Comparison of ENCODE assay signal across 8 cellular contexts in the genomic region with DNA sequence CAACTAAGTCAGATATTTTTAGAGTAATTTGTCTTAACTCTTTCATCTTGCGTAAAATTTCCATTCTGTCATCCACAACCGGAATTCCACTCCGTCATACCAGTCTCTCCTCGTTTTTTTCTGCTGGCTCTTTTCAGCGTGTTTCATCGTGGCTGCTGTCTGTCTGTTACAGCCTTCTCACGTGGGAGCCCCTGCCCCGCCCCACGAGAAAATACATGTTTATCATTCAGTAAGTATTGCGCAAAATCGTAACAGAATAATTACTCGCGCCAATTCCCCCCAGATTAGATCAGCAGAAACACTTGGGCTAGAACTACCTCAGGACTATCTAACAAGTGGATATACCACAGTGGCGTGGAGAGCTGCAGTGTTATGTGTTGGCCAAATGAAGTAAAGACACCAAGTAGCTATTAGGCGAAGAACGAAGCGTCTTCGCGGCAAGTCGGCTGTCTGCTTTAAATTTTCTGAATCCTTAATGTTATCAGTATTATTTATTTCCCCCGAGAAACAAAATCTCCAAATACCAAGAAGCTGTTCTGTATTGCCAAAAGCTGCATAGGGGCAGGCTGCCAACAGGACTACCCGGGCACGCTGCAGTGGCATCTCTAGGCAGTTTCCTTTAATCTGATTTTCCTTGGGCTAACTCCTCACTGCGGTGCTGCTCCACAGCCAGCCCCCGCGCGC. TPM values are rescaled to one million over a fixed set of nuclear protein-coding genes. Genes with fewer than 3 reads are reported as not detected.
DNase-seq lines count a peak whose midpoint lies in the region; ATAC-seq and TF ChIP-seq lines count a peak whose summit lies in the region.

No MANE protein-coding gene starts in this region.

- H3K9ac ChIP-seq in colonic mucosa (ENCODE audit: low read depth in 2 of 2, low read length in 2 of 2), result peak overlapping the region in 1 of 2 donors; percentile 86

- no peak for ATAC-seq in CD4-positive, CD25-positive, alpha-beta regulatory T cell (ENCODE audit: low read depth in 2 of 2)
- ATAC-seq in GM21367 (IDR thresholded peaks at IDR 0.05; ENCODE audit: unreplicated experiment), result peak; percentile 0
- ATAC-seq in WTC11, result no peak
- no peak for ATAC-seq in GM19324 (IDR thresholded peaks at IDR 0.05; ENCODE audit: low FRiP score, unreplicated experiment)

- TF ChIP-seq CTCF in WTC11 (IDR thresholded peaks at IDR 0.05) (no peak), colonic mucosa (IDR thresholded peaks at IDR 0.05) (no peak), lower leg skin (IDR thresholded peaks at IDR 0.05) (no peak)

- no peak for TF ChIP-seq POLR2A in lower leg skin (IDR thresholded peaks at IDR 0.05)

- H3K27ac ChIP-seq in CD4-positive, CD25-positive, alpha-beta regulatory T cell (ENCODE audit: insufficient read depth, low read length, poor library complexity, severe bottlenecking), result peak overlapping the region; percentile 29
- peak overlapping the region; percentile 93 for H3K27ac ChIP-seq in colonic mucosa

- no peaks in the 10 kb centered on the region for H3K36me3 ChIP-seq in CD4-positive, CD25-positive, alpha-beta regulatory T cell (ENCODE audit: control insufficient read depth, insufficient read depth, low read length)
- no peaks in the 10 kb centered on the region for H3K36me3 ChIP-seq in colonic mucosa

- 1 to 2% methylated on average over 27 of the region's 27 CpGs for WGBS in lower leg skin, 2 donors

- intact Hi-C loops in colonic mucosa (cut with DNase I), result loop anchor here (5.0 kb wide), 1 partner anchor 61 kb away; a partner anchor contains a TSS
- intact Hi-C loops in lower leg skin (cut with DNase I; ENCODE audit: low total_unique reads), result loop anchor here (5.0 kb wide), 1 partner anchor 61 kb away; a partner anchor contains a TSS

- H3K4me1 ChIP-seq in CD4-positive, CD25-positive, alpha-beta regulatory T cell (ENCODE audit: control insufficient read depth, insufficient read depth, low read length, poor library complexity, severe bottlenecking), result peaks cover 21% of the 10 kb centered on the region
- peaks cover 3% of the 10 kb centered on the region for H3K4me1 ChIP-seq in colonic mucosa

- no peaks in the 10 kb centered on the region for H3K9me3 ChIP-seq in CD4-positive, CD25-positive, alpha-beta regulatory T cell (ENCODE audit: control insufficient read depth in 2 of 2, low read length in 2 of 2)
- no peaks in the 10 kb centered on the region for H3K9me3 ChIP-seq in colonic mucosa

- peaks cover 5% of the 10 kb centered on the region for H3K27me3 Mint-ChIP-seq in CD4-positive, CD25-positive, alpha-beta regulatory T cell
- H3K27me3 Mint-ChIP-seq in WTC11 (ENCODE audit: low read depth), result no peaks in the 10 kb centered on the region

- no peaks in the 10 kb centered on the region for H3K9me3 Mint-ChIP-seq in CD4-positive, CD25-positive, alpha-beta regulatory T cell
- no peaks in the 10 kb centered on the region for H3K9me3 Mint-ChIP-seq in WTC11

- peak in 2 of 3 donors; percentile 51 to 52 for DNase-seq in CD4-positive, CD25-positive, alpha-beta regulatory T cell
- DNase-seq in Kasumi-1 (lab: John Stamatoyannopoulos, UW) (peak; percentile 6 to 38), WTC11 (ENCODE audit: low spot score) (no peak), colonic mucosa (peak; percentile 63), lower leg skin (ENCODE audit: low spot score in 2 of 2) (peak; percentile 74 to 92)
- peak; percentile 3 to 42 (median 20) for DNase-seq in stimulated activated CD4-positive, alpha-beta T cell treated with anti-CD3 and anti-CD28 coated beads, TNF-alpha, amount 100 ng/mL, for 24 hours (ENCODE audit: low read depth in 3 of 3)

- no peaks in the 10 kb centered on the region for H3K36me3 Mint-ChIP-seq in CD4-positive, CD25-positive, alpha-beta regulatory T cell
- H3K36me3 Mint-ChIP-seq in WTC11, result no peaks in the 10 kb centered on the region

- no peaks in the 10 kb centered on the region for H3K27me3 ChIP-seq in CD4-positive, CD25-positive, alpha-beta regulatory T cell (ENCODE audit: control insufficient read depth, insufficient read depth, low read length)
- no peaks in the 10 kb centered on the region for H3K27me3 ChIP-seq in colonic mucosa

- H3K4me1 Mint-ChIP-seq in CD4-positive, CD25-positive, alpha-beta regulatory T cell, result peaks cover 13 to 28% (median 20%) of the 10 kb centered on the region in 4 donors
- peaks cover 20% of the 10 kb centered on the region for H3K4me1 Mint-ChIP-seq in WTC11

- CTCF ChIA-PET in WTC11 (lab: Charles Lee), result interaction anchor here (1.0 to 1.9 kb wide), 8 partner anchors 18 to 427 kb away, joined by 3 to 14 read pairs (median 7); a partner anchor contains a TSS

- H3K27ac Mint-ChIP-seq in CD4-positive, CD25-positive, alpha-beta regulatory T cell, result peak overlapping the region; percentile 21 to 62 (median 27)
- H3K27ac Mint-ChIP-seq in WTC11, result peak overlapping the region; percentile 8

- H3K4me3 ChIP-seq in CD4-positive, CD25-positive, alpha-beta regulatory T cell (ENCODE audit: low read depth, low read length), result peak overlapping the region; percentile 87
- peak overlapping the region; percentile 73 for H3K4me3 ChIP-seq in colonic mucosa
- peak overlapping the region; percentile 75 for H3K4me3 ChIP-seq in lower leg skin (ENCODE audit: low read depth, poor library complexity, severe bottlenecking)

- POLR2A ChIA-PET in WTC11 (lab: Charles Lee), result interaction anchor here (0.5 to 1.5 kb wide), 7 partner anchors 12 to 646 kb away, joined by 3 to 14 read pairs (median 5); a partner anchor contains a TSS

- peak overlapping the region; percentile 88 to 99 (median 95) for H3K4me3 Mint-ChIP-seq in CD4-positive, CD25-positive, alpha-beta regulatory T cell
- peak overlapping the region; percentile 76 for H3K4me3 Mint-ChIP-seq in WTC11

TF ChIP-seq in WTC11, 78 proteins besides CTCF, POLR2A, EP300 and RAD21:
- no peak for TF ChIP-seq ESRRA (CRISPR knock-in tag; IDR thresholded peaks at IDR 0.05; ENCODE audit: borderline replicate concordance)
- TF ChIP-seq ZNF263 (CRISPR knock-in tag; IDR thresholded peaks at IDR 0.05; ENCODE audit: low read depth), result no peak
- TF ChIP-seq NR2C2 (CRISPR knock-in tag; IDR thresholded peaks at IDR 0.05), result no peak
- no peak for TF ChIP-seq OVOL2 (CRISPR knock-in tag; IDR thresholded peaks at IDR 0.05; ENCODE audit: borderline replicate concordance)
- TF ChIP-seq ZBTB21 (CRISPR knock-in tag; IDR thresholded peaks at IDR 0.05; ENCODE audit: borderline replicate concordance), result no peak
- TF ChIP-seq ZNF423 (CRISPR knock-in tag; IDR thresholded peaks at IDR 0.05), result no peak
- no peak for TF ChIP-seq NFE2L1 (CRISPR knock-in tag; IDR thresholded peaks at IDR 0.05)
- TF ChIP-seq TEAD4 (CRISPR knock-in tag; IDR thresholded peaks at IDR 0.05), result no peak
- TF ChIP-seq MYBL2 (CRISPR knock-in tag; IDR thresholded peaks at IDR 0.05), result no peak
- no peak for TF ChIP-seq NFATC4 (CRISPR knock-in tag; IDR thresholded peaks at IDR 0.05)
- TF ChIP-seq GABPB1 (CRISPR knock-in tag; IDR thresholded peaks at IDR 0.05), result no peak
- TF ChIP-seq JAZF1 (CRISPR knock-in tag; IDR thresholded peaks at IDR 0.05), result no peak
- TF ChIP-seq, protein P1, sequence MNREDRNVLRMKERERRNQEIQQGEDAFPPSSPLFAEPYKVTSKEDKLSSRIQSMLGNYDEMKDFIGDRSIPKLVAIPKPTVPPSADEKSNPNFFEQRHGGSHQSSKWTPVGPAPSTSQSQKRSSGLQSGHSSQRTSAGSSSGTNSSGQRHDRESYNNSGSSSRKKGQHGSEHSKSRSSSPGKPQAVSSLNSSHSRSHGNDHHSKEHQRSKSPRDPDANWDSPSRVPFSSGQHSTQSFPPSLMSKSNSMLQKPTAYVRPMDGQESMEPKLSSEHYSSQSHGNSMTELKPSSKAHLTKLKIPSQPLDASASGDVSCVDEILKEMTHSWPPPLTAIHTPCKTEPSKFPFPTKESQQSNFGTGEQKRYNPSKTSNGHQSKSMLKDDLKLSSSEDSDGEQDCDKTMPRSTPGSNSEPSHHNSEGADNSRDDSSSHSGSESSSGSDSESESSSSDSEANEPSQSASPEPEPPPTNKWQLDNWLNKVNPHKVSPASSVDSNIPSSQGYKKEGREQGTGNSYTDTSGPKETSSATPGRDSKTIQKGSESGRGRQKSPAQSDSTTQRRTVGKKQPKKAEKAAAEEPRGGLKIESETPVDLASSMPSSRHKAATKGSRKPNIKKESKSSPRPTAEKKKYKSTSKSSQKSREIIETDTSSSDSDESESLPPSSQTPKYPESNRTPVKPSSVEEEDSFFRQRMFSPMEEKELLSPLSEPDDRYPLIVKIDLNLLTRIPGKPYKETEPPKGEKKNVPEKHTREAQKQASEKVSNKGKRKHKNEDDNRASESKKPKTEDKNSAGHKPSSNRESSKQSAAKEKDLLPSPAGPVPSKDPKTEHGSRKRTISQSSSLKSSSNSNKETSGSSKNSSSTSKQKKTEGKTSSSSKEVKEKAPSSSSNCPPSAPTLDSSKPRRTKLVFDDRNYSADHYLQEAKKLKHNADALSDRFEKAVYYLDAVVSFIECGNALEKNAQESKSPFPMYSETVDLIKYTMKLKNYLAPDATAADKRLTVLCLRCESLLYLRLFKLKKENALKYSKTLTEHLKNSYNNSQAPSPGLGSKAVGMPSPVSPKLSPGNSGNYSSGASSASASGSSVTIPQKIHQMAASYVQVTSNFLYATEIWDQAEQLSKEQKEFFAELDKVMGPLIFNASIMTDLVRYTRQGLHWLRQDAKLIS (CRISPR knock-in tag; IDR thresholded peaks at IDR 0.05; ENCODE audit: borderline replicate concordance), result no peak
- TF ChIP-seq RELA (CRISPR knock-in tag; IDR thresholded peaks at IDR 0.05; ENCODE audit: borderline replicate concordance), result no peak
- no peak for TF ChIP-seq EMX1 (CRISPR knock-in tag; IDR thresholded peaks at IDR 0.05)
- TF ChIP-seq TP53 (CRISPR knock-in tag; IDR thresholded peaks at IDR 0.05), result no peak

RNA-seq across cellular contexts. Expression of a gene that starts 0.6 kb away (rescaled TPM):
- total RNA-seq in CD4-positive, CD25-positive, alpha-beta regulatory T cell, result 19.6 TPM
- 10 to 100 TPM in 3 of 4 donors, 1 to 10 TPM in 1; 9.0 to 17.2 (median 12.3) TPM for polyA plus RNA-seq in CD4-positive, CD25-positive, alpha-beta regulatory T cell
- total RNA-seq in WTC11 (2021) (34.3 to 37.1 TPM (median 36.3 TPM) in 3 replicates), colonic mucosa (10 to 100 TPM; 26.8 to 44.3 TPM), lower leg skin (10 to 100 TPM; 13.9 to 31.2 (median 22.0) TPM)
